7 cellular contexts compared by ENCODE assay signal in genomic region chr2:84302513-84303412, GRCh38.
DNase-seq lines count a peak whose midpoint lies in the region; ATAC-seq and TF ChIP-seq lines count a peak whose summit lies in the region.

No MANE protein-coding gene starts in this region.

- H3K27ac ChIP-seq in psoas muscle, result no peak overlapping the region

- no peak overlapping the region for H3K4me3 Mint-ChIP-seq in activated T-helper 17 cell treated with anti-CD3 and anti-CD28 coated beads, Interleukin-2, amount 50 U/mL, for 72 hours

- in situ Hi-C loops in G401 (cut with HindIII; ENCODE audit: low sequenced_read_pairs), result no loop called here

- intact Hi-C loops in psoas muscle (cut with DNase I), result no loop called here

- no peaks in the 10 kb centered on the region for H3K36me3 Mint-ChIP-seq in activated T-helper 17 cell treated with anti-CD3 and anti-CD28 coated beads, Interleukin-2, amount 50 U/mL, for 72 hours (ENCODE audit: low read depth)

- no peaks in the 10 kb centered on the region for H3K4me1 ChIP-seq in psoas muscle

- DNase-seq in G401 (ENCODE audit: low spot score), result peak; percentile 22
- DNase-seq in NCI-H748 (lab: John Stamatoyannopoulos, UW; ENCODE audit: unreplicated experiment), result peak; percentile 47
- DNase-seq in glomerular visceral epithelial cell (ENCODE audit: extremely low spot score), result peak; percentile 50
- no peak for DNase-seq in psoas muscle

- WGBS in psoas muscle, 3 donors, result 41 to 52% (median 45%) methylated on average over 3 of the region's 3 CpGs

- H3K36me3 ChIP-seq in psoas muscle (ENCODE audit: insufficient read depth in 1 of 2, low read depth in 1 of 2), result no peaks in the 10 kb centered on the region

- no peak overlapping the region for H3K27ac Mint-ChIP-seq in activated T-helper 17 cell treated with anti-CD3 and anti-CD28 coated beads, Interleukin-2, amount 50 U/mL, for 72 hours

- H3K27me3 Mint-ChIP-seq in activated T-helper 17 cell treated with anti-CD3 and anti-CD28 coated beads, Interleukin-2, amount 50 U/mL, for 72 hours, result peaks cover 6% of the 10 kb centered on the region

- H3K9me3 Mint-ChIP-seq in activated T-helper 17 cell treated with anti-CD3 and anti-CD28 coated beads, Interleukin-2, amount 50 U/mL, for 72 hours, result peaks cover 5% of the 10 kb centered on the region

- no peaks in the 10 kb centered on the region for H3K4me1 Mint-ChIP-seq in activated T-helper 17 cell treated with anti-CD3 and anti-CD28 coated beads, Interleukin-2, amount 50 U/mL, for 72 hours

- peak; percentile 33 for TF ChIP-seq CTCF in psoas muscle (IDR thresholded peaks at IDR 0.05)

- no peak overlapping the region for H3K4me3 ChIP-seq in psoas muscle

- no peaks in the 10 kb centered on the region for H3K9me3 ChIP-seq in psoas muscle

- peak; percentile 92 for ATAC-seq in GM19452 (IDR thresholded peaks at IDR 0.05; ENCODE audit: unreplicated experiment)
- peak; percentile 99 for ATAC-seq in HG03354 (IDR thresholded peaks at IDR 0.05; ENCODE audit: poor library complexity, severe bottlenecking, unreplicated experiment)
- ATAC-seq in activated T-helper 17 cell treated with anti-CD3 and anti-CD28 coated beads, Interleukin-2, amount 50 U/mL, for 72 hours (replicated peaks), result peak; percentile 67
- no peak for ATAC-seq in psoas muscle

- H3K27me3 ChIP-seq in psoas muscle (ENCODE audit: insufficient read depth in 3 of 3, low read length in 2 of 3), result peaks cover 0 to 2% (median 0%) of the 10 kb centered on the region in 3 donors

Comparison
In these comparisons a context has a peak if more than half of its experiments do, and no peak if none do; other contexts are left out.
1. DNase-seq: peak in G401 (single experiment), NCI-H748 (single experiment) and glomerular visceral epithelial cell (single experiment); none in psoas muscle (0 of 2).
2. ATAC-seq: peak in GM19452 (single experiment), HG03354 (single experiment) and activated T-helper 17 cell treated with anti-CD3 and anti-CD28 coated beads, Interleukin-2, amount 50 U/mL, for 72 hours (single experiment); none in psoas muscle (0 of 4).